Comparison of ENCODE assay signal across 19 cellular contexts in genomic region chr6:130473886-130474285, GRCh38.
DNase-seq lines count a peak whose midpoint lies in the region; ATAC-seq, FAIRE-seq and TF ChIP-seq lines count a peak whose summit lies in the region.
"Had no signal": no experiment of that assay in that cellular context is flagged by ENCODE, and none has a peak within 500 bp of the region (broad histone marks: within the 10 kb centered on the region; RNA-seq: fewer than 3 reads in every experiment).

No MANE protein-coding gene starts in this region.

- no peak for TF ChIP-seq CTCF in fibroblast of lung (conservative IDR thresholded peaks at IDR 0.05 in 1 of 2, IDR thresholded peaks at IDR 0.05 in 1 of 2; ENCODE audit: low read depth in 1 of 2, low read length in 2 of 2)
- TF ChIP-seq CTCF in colonic mucosa (IDR thresholded peaks at IDR 0.05), result no peak
- no peak for TF ChIP-seq CTCF in glutamatergic neuron (IDR thresholded peaks at IDR 0.05; ENCODE audit: partially characterized antibody, unreplicated experiment)

- H3K36me3 ChIP-seq in fibroblast of lung (ENCODE audit: control insufficient read depth, insufficient read depth, low read length) (no peaks in the 10 kb centered on the region), colonic mucosa (no peaks in the 10 kb centered on the region)
- H3K36me3 ChIP-seq: pancreas had no signal

- no peak overlapping the region for H2AFZ ChIP-seq in fibroblast of lung (ENCODE audit: low read length)

- H3K4me1 Mint-ChIP-seq in stimulated activated naive CD8-positive, alpha-beta T cell treated with anti-CD3 and anti-CD28 coated beads, Interleukin-15, amount 100 ng/mL, for 72 hours, result peaks cover 10% of the 10 kb centered on the region
- no peaks in the 10 kb centered on the region for H3K4me1 Mint-ChIP-seq in glutamatergic neuron (ENCODE audit: low read depth, unreplicated experiment)
- H3K4me1 Mint-ChIP-seq: stimulated activated memory B cell treated with anti-CD40 and anti-IgM and Interleukin-4, amounts not matched to agents 10 μg/mL and 1 μg/mL and 100 μg/mL, for 72 hours had no signal

- no peaks in the 10 kb centered on the region for H4K20me1 ChIP-seq in fibroblast of lung (ENCODE audit: control insufficient read depth, extremely low read depth, insufficient read depth, low read length)

- peaks cover 6 to 31% of the 10 kb centered on the region in 2 donors for H3K9me3 Mint-ChIP-seq in stimulated activated naive CD8-positive, alpha-beta T cell treated with anti-CD3 and anti-CD28 coated beads, Interleukin-15, amount 100 ng/mL, for 72 hours
- no peaks in the 10 kb centered on the region for H3K9me3 Mint-ChIP-seq in glutamatergic neuron (ENCODE audit: unreplicated experiment)

- H3K27me3 Mint-ChIP-seq in stimulated activated naive CD8-positive, alpha-beta T cell treated with anti-CD3 and anti-CD28 coated beads, Interleukin-15, amount 100 ng/mL, for 72 hours, result no peaks in the 10 kb centered on the region
- no peaks in the 10 kb centered on the region for H3K27me3 Mint-ChIP-seq in glutamatergic neuron (ENCODE audit: unreplicated experiment)

- H3K4me2 ChIP-seq in fibroblast of lung (ENCODE audit: extremely low read depth, insufficient read depth, low read length), result no peak overlapping the region
- H3K4me2 ChIP-seq: KMS-11 had no signal

- no peaks in the 10 kb centered on the region for H3K79me2 ChIP-seq in fibroblast of lung (ENCODE audit: control insufficient read depth, insufficient read depth, low read length)

- H3K27ac Mint-ChIP-seq in stimulated activated naive CD8-positive, alpha-beta T cell treated with anti-CD3 and anti-CD28 coated beads, Interleukin-15, amount 100 ng/mL, for 72 hours, result no peak overlapping the region
- H3K27ac Mint-ChIP-seq in glutamatergic neuron (ENCODE audit: unreplicated experiment), result no peak overlapping the region
- H3K27ac Mint-ChIP-seq: stimulated activated memory B cell treated with anti-CD40 and anti-IgM and Interleukin-4, amounts not matched to agents 10 μg/mL and 1 μg/mL and 100 μg/mL, for 72 hours had no signal

- intact Hi-C loops in colonic mucosa (cut with DNase I), result no loop called here

- peaks cover 3% of the 10 kb centered on the region for H3K4me1 ChIP-seq in fibroblast of lung (ENCODE audit: control insufficient read depth, extremely low read depth, insufficient read depth, low read length)
- H3K4me1 ChIP-seq in colonic mucosa, result no peaks in the 10 kb centered on the region
- H3K4me1 ChIP-seq: body of pancreas, pancreas had no signal

- H3K9me3 ChIP-seq in fibroblast of lung (ENCODE audit: control insufficient read depth, insufficient read depth, low read depth, low read length), result no peaks in the 10 kb centered on the region
- H3K9me3 ChIP-seq in colonic mucosa, result no peaks in the 10 kb centered on the region
- H3K9me3 ChIP-seq: body of pancreas, pancreas had no signal

- DNase-seq in stimulated activated naive CD8-positive, alpha-beta T cell treated with anti-CD3 and anti-CD28 coated beads, Interleukin-15, Interleukin-2, amounts not matched to agents 100 U/mL and 50 U/mL, for 24 hours, result no peak
- no peak for DNase-seq in stimulated activated naive CD8-positive, alpha-beta T cell treated with anti-CD3 and anti-CD28 coated beads, Interleukin-15, amount 100 ng/mL, for 72 hours
- DNase-seq in RCC 7860 (ENCODE audit: low spot score) (peak; percentile 39), fibroblast of lung (ENCODE audit: low read depth in 2 of 2) (peak; percentile 31 to 80), colonic mucosa (no peak), ACHN (no peak), glutamatergic neuron (no peak)
- DNase-seq: activated CD4-positive, CD25-positive, alpha-beta regulatory T cell; activated T-cell treated with anti-CD3 and anti-CD28 coated beads, Interleukin-2, amount 50 U/mL, for 4 hours; body of pancreas; C1 segment of cervical spinal cord; mesendoderm; NCI-H2029 treated with DMSO at 0.1 percent for 48 hours; pancreas had no signal

- H3K9ac ChIP-seq in fibroblast of lung (ENCODE audit: insufficient read depth, low read length), result no peak overlapping the region
- no peak overlapping the region for H3K9ac ChIP-seq in colonic mucosa (ENCODE audit: low read depth in 2 of 2, low read length in 2 of 2)
- H3K9ac ChIP-seq: KMS-11 had no signal

- peak; percentile 49 for ATAC-seq in stimulated activated naive CD8-positive, alpha-beta T cell treated with anti-CD3 and anti-CD28 coated beads, Interleukin-15, Interleukin-2, amounts not matched to agents 100 U/mL and 50 U/mL, for 24 hours
- no peak for ATAC-seq in stimulated activated naive CD8-positive, alpha-beta T cell treated with anti-CD3 and anti-CD28 coated beads, Interleukin-15, amount 100 ng/mL, for 72 hours
- no peak for ATAC-seq in HG03520 (IDR thresholded peaks at IDR 0.05; ENCODE audit: unreplicated experiment)
- ATAC-seq: body of pancreas; pancreas; stimulated activated memory B cell treated with anti-CD40 and anti-IgM and Interleukin-4, amounts not matched to agents 10 μg/mL and 1 μg/mL and 100 μg/mL, for 72 hours had no signal

- H3K36me3 Mint-ChIP-seq in glutamatergic neuron (ENCODE audit: unreplicated experiment), result no peaks in the 10 kb centered on the region
- H3K36me3 Mint-ChIP-seq: stimulated activated memory B cell treated with anti-CD40 and anti-IgM and Interleukin-4, amounts not matched to agents 10 μg/mL and 1 μg/mL and 100 μg/mL, for 72 hours had no signal

- H3K4me3 Mint-ChIP-seq in stimulated activated naive CD8-positive, alpha-beta T cell treated with anti-CD3 and anti-CD28 coated beads, Interleukin-15, amount 100 ng/mL, for 72 hours, result no peak overlapping the region
- no peak overlapping the region for H3K4me3 Mint-ChIP-seq in glutamatergic neuron (ENCODE audit: unreplicated experiment)
- H3K4me3 Mint-ChIP-seq: activated T-cell treated with anti-CD3 and anti-CD28 coated beads, Interleukin-2, amount 50 U/mL, for 4 hours; stimulated activated memory B cell treated with anti-CD40 and anti-IgM and Interleukin-4, amounts not matched to agents 10 μg/mL and 1 μg/mL and 100 μg/mL, for 72 hours had no signal

- H3K27me3 ChIP-seq in fibroblast of lung (ENCODE audit: control insufficient read depth, insufficient read depth, low read length) (no peaks in the 10 kb centered on the region), colonic mucosa (no peaks in the 10 kb centered on the region)
- H3K27me3 ChIP-seq: body of pancreas, pancreas had no signal

- no peak overlapping the region for H3K4me3 ChIP-seq in fibroblast of lung (replicated peaks in 1 of 4; ENCODE audit: control extremely low read depth in 1 of 4, insufficient read depth in 1 of 4, low read depth in 3 of 4, low read length in 4 of 4)
- no peak overlapping the region for H3K4me3 ChIP-seq in colonic mucosa
- H3K4me3 ChIP-seq: body of pancreas, pancreas had no signal

- H3K27ac ChIP-seq in fibroblast of lung (ENCODE audit: insufficient read depth, low read length) (no peak overlapping the region), colonic mucosa (no peak overlapping the region)
- H3K27ac ChIP-seq: body of pancreas, KMS-11, pancreas had no signal

- in situ Hi-C loops in ACHN (cut with HindIII; ENCODE audit: low pct_ligation_motif_present, low pct_unique_long_range_greater_than_20kb, low sequenced_read_pairs), result no loop called here

- FAIRE-seq in RCC 7860 (lab: Jason Lieb, UNC), result no peak
- FAIRE-seq: endometrium, G401.6, pancreas had no signal

Comparison
In these comparisons a context has a peak if more than half of its experiments do, and no peak if none do; other contexts are left out.
1. DNase-seq: peak in RCC 7860 (single experiment) and fibroblast of lung (2 of 2); none in stimulated activated naive CD8-positive, alpha-beta T cell treated with anti-CD3 and anti-CD28 coated beads, Interleukin-15, Interleukin-2, amounts not matched to agents 100 U/mL and 50 U/mL, for 24 hours (single experiment), stimulated activated naive CD8-positive, alpha-beta T cell treated with anti-CD3 and anti-CD28 coated beads, Interleukin-15, amount 100 ng/mL, for 72 hours (0 of 2), colonic mucosa (single experiment), ACHN (single experiment) and glutamatergic neuron (single experiment).